25 cellular contexts compared by ENCODE assay signal in genomic region chr11:58127350-58127749, GRCh38. TPM values are rescaled to one million over a fixed set of nuclear protein-coding genes. Genes with fewer than 3 reads are reported as not detected.
"Had no signal": no experiment of that assay in that cellular context is flagged by ENCODE, and none has a peak within 500 bp of the region (broad histone marks: within the 10 kb centered on the region; RNA-seq: fewer than 3 reads in every experiment).

No MANE protein-coding gene starts in this region.

- H3K27ac Mint-ChIP-seq: naive thymus-derived CD8-positive, alpha-beta T cell had no signal

- H3K27ac ChIP-seq: epithelial cell of prostate, esophagus muscularis mucosa, gastrocnemius medialis, heart right ventricle, left ventricle myocardium inferior, lower lobe of right lung, ovary, right atrium auricular region, sigmoid colon, stomach had no signal

- H3K4me1 ChIP-seq: esophagus muscularis mucosa, gastrocnemius medialis, heart right ventricle, left ventricle myocardium inferior, lower lobe of right lung, right atrium auricular region, sigmoid colon, stomach had no signal

- H3K36me3 Mint-ChIP-seq: naive thymus-derived CD8-positive, alpha-beta T cell had no signal

- H3K4me1 Mint-ChIP-seq: naive thymus-derived CD8-positive, alpha-beta T cell had no signal

- H3K9me3 Mint-ChIP-seq: naive thymus-derived CD8-positive, alpha-beta T cell had no signal

- H3K4me3 ChIP-seq: esophagus muscularis mucosa, gastrocnemius medialis, heart right ventricle, left ventricle myocardium inferior, lower lobe of right lung, ovary, right atrium auricular region, sigmoid colon, stomach had no signal

- ATAC-seq: gastrocnemius medialis; heart right ventricle; left cardiac atrium; lower lobe of right lung; naive thymus-derived CD8-positive, alpha-beta T cell had no signal

- H3K4me3 Mint-ChIP-seq: naive thymus-derived CD8-positive, alpha-beta T cell had no signal

- H3K9me3 ChIP-seq: esophagus muscularis mucosa, gastrocnemius medialis, heart right ventricle, left ventricle myocardium inferior, lower lobe of right lung, ovary, right atrium auricular region, sigmoid colon, stomach had no signal

- DNase-seq: effector memory CD4-positive, alpha-beta T cell; gastrocnemius medialis; heart right ventricle; kidney; left cardiac atrium; left ventricle myocardium inferior; lower lobe of right lung; mesenchymal stem cell; naive thymus-derived CD8-positive, alpha-beta T cell; ovary; sigmoid colon; small intestine; stimulated activated CD4-positive, alpha-beta T cell treated with anti-CD3 and anti-CD28 coated beads, Interleukin-12 subunit alpha, Interleukin-12 subunit beta, amount 100 ng/mL, for 4 hours; stimulated activated naive CD4-positive, alpha-beta T cell; stomach; substantia nigra; trophoblast cell had no signal

- H3K36me3 ChIP-seq: esophagus muscularis mucosa, gastrocnemius medialis, heart right ventricle, left ventricle myocardium inferior, lower lobe of right lung, ovary, right atrium auricular region, sigmoid colon, stomach had no signal

- H3K27me3 ChIP-seq: esophagus muscularis mucosa, gastrocnemius medialis, heart right ventricle, ovary, right atrium auricular region, sigmoid colon, stomach had no signal

RNA-seq across cellular contexts. Expression of gene OR9I1, which starts 2.0 kb away (rescaled TPM):
- total RNA-seq: esophagus muscularis mucosa; fibroblast of villous mesenchyme; gastrocnemius medialis; heart right ventricle; kidney; left cardiac atrium; left ventricle myocardium inferior; lower lobe of right lung; naive thymus-derived CD8-positive, alpha-beta T cell; ovary; posterior vena cava; right atrium auricular region; sigmoid colon; stomach; urinary bladder had no signal
- polyA plus RNA-seq: heart right ventricle; naive thymus-derived CD8-positive, alpha-beta T cell; neural cell; ovary; sigmoid colon; small intestine; stomach; thymus; urinary bladder had no signal
